1 cellular context compared by ENCODE assay signal in genomic region chr6:116145786-116146675, GRCh38.
TF ChIP-seq lines count a peak whose summit lies in the region.

No MANE protein-coding gene starts in this region.

TF ChIP-seq in H1, 55 proteins besides CTCF, POLR2A, EP300 and RAD21:
- TF ChIP-seq RXRA (IDR thresholded peaks at IDR 0.05; ENCODE audit: insufficient read depth, low read depth, low read length) (no peak), EZH2 (IDR thresholded peaks at IDR 0.05; ENCODE audit: low read depth, low read length, severe bottlenecking) (no peak), SP1 (IDR thresholded peaks at IDR 0.05; ENCODE audit: low read depth, low read length) (no peak), NRF1 (IDR thresholded peaks at IDR 0.05; ENCODE audit: low read depth, low read length) (no peak), CTBP2 (IDR thresholded peaks at IDR 0.05; ENCODE audit: borderline replicate concordance, insufficient read depth, insufficient read length, low read length) (no peak), GTF2F1 (IDR thresholded peaks at IDR 0.05; ENCODE audit: borderline replicate concordance, low read depth, low read length) (no peak), PHF8 (conservative IDR thresholded peaks at IDR 0.05; ENCODE audit: low read depth, low read length) (no peak), CBX5 (IDR thresholded peaks at IDR 0.05; ENCODE audit: low read depth, low read length) (no peak), BACH1 (IDR thresholded peaks at IDR 0.05; ENCODE audit: low read length) (no peak), POU5F1 (IDR thresholded peaks at IDR 0.05; ENCODE audit: low read depth, low read length) (no peak), ATF2 (IDR thresholded peaks at IDR 0.05; ENCODE audit: low read length) (no peak)
- TF ChIP-seq, protein P1, sequence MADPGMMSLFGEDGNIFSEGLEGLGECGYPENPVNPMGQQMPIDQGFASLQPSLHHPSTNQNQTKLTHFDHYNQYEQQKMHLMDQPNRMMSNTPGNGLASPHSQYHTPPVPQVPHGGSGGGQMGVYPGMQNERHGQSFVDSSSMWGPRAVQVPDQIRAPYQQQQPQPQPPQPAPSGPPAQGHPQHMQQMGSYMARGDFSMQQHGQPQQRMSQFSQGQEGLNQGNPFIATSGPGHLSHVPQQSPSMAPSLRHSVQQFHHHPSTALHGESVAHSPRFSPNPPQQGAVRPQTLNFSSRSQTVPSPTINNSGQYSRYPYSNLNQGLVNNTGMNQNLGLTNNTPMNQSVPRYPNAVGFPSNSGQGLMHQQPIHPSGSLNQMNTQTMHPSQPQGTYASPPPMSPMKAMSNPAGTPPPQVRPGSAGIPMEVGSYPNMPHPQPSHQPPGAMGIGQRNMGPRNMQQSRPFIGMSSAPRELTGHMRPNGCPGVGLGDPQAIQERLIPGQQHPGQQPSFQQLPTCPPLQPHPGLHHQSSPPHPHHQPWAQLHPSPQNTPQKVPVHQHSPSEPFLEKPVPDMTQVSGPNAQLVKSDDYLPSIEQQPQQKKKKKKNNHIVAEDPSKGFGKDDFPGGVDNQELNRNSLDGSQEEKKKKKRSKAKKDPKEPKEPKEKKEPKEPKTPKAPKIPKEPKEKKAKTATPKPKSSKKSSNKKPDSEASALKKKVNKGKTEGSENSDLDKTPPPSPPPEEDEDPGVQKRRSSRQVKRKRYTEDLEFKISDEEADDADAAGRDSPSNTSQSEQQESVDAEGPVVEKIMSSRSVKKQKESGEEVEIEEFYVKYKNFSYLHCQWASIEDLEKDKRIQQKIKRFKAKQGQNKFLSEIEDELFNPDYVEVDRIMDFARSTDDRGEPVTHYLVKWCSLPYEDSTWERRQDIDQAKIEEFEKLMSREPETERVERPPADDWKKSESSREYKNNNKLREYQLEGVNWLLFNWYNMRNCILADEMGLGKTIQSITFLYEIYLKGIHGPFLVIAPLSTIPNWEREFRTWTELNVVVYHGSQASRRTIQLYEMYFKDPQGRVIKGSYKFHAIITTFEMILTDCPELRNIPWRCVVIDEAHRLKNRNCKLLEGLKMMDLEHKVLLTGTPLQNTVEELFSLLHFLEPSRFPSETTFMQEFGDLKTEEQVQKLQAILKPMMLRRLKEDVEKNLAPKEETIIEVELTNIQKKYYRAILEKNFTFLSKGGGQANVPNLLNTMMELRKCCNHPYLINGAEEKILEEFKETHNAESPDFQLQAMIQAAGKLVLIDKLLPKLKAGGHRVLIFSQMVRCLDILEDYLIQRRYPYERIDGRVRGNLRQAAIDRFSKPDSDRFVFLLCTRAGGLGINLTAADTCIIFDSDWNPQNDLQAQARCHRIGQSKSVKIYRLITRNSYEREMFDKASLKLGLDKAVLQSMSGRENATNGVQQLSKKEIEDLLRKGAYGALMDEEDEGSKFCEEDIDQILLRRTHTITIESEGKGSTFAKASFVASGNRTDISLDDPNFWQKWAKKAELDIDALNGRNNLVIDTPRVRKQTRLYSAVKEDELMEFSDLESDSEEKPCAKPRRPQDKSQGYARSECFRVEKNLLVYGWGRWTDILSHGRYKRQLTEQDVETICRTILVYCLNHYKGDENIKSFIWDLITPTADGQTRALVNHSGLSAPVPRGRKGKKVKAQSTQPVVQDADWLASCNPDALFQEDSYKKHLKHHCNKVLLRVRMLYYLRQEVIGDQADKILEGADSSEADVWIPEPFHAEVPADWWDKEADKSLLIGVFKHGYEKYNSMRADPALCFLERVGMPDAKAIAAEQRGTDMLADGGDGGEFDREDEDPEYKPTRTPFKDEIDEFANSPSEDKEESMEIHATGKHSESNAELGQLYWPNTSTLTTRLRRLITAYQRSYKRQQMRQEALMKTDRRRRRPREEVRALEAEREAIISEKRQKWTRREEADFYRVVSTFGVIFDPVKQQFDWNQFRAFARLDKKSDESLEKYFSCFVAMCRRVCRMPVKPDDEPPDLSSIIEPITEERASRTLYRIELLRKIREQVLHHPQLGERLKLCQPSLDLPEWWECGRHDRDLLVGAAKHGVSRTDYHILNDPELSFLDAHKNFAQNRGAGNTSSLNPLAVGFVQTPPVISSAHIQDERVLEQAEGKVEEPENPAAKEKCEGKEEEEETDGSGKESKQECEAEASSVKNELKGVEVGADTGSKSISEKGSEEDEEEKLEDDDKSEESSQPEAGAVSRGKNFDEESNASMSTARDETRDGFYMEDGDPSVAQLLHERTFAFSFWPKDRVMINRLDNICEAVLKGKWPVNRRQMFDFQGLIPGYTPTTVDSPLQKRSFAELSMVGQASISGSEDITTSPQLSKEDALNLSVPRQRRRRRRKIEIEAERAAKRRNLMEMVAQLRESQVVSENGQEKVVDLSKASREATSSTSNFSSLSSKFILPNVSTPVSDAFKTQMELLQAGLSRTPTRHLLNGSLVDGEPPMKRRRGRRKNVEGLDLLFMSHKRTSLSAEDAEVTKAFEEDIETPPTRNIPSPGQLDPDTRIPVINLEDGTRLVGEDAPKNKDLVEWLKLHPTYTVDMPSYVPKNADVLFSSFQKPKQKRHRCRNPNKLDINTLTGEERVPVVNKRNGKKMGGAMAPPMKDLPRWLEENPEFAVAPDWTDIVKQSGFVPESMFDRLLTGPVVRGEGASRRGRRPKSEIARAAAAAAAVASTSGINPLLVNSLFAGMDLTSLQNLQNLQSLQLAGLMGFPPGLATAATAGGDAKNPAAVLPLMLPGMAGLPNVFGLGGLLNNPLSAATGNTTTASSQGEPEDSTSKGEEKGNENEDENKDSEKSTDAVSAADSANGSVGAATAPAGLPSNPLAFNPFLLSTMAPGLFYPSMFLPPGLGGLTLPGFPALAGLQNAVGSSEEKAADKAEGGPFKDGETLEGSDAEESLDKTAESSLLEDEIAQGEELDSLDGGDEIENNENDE (IDR thresholded peaks at IDR 0.05; ENCODE audit: insufficient replicate concordance, low read length) = no peak
